8 cellular contexts compared by ENCODE assay signal in genomic region chr7:26198781-26199169, GRCh38. TPM values are rescaled to one million over a fixed set of nuclear protein-coding genes. Genes with fewer than 3 reads are reported as not detected.
A peak's percentile ranks its signal among the peaks of the same experiment; 100 is the strongest.
DNase-seq lines count a peak whose midpoint lies in the region; ATAC-seq and TF ChIP-seq lines count a peak whose summit lies in the region.

No MANE protein-coding gene starts in this region.

- DNase-seq in activated CD4-positive, alpha-beta T cell treated with anti-CD3 and anti-CD28 coated beads for 36 hours, result no peak
- DNase-seq in activated CD4-positive, alpha-beta T cell treated with anti-CD3 and anti-CD28 coated beads, Interleukin-2, amount 50 U/mL, for 4 hours, result no peak
- DNase-seq in activated naive CD8-positive, alpha-beta T cell treated with anti-CD3 and anti-CD28 coated beads for 36 hours, result no peak
- DNase-seq in kidney epithelial cell (ENCODE audit: low read depth), result no peak
- no peak for DNase-seq in suprapubic skin (ENCODE audit: low spot score in 2 of 2)
- no peak for DNase-seq in putamen (ENCODE audit: low spot score)

- peak overlapping the region; percentile 100 for H3K27ac Mint-ChIP-seq in activated CD4-positive, alpha-beta T cell treated with anti-CD3 and anti-CD28 coated beads for 36 hours
- peak overlapping the region; percentile 100 for H3K27ac Mint-ChIP-seq in activated naive CD8-positive, alpha-beta T cell treated with anti-CD3 and anti-CD28 coated beads for 36 hours

- H3K27me3 ChIP-seq in kidney epithelial cell (ENCODE audit: control insufficient read depth, insufficient read depth, low read length) (no peaks in the 10 kb centered on the region), suprapubic skin (no peaks in the 10 kb centered on the region)

- POLR2A ChIA-PET in activated CD4-positive, alpha-beta T cell treated with anti-CD3 and anti-CD28 coated beads for 36 hours (lab: Charles Lee), result interaction anchor here (0.7 to 4.6 kb wide), 6 partner anchors 10 to 306 kb away, joined by 3 to 68 read pairs (median 4); partner anchors contain the start of gene NFE2L3

- peaks cover 80% of the 10 kb centered on the region for H3K36me3 Mint-ChIP-seq in activated CD4-positive, alpha-beta T cell treated with anti-CD3 and anti-CD28 coated beads for 36 hours (ENCODE audit: low read depth)
- peaks cover 79% of the 10 kb centered on the region for H3K36me3 Mint-ChIP-seq in activated naive CD8-positive, alpha-beta T cell treated with anti-CD3 and anti-CD28 coated beads for 36 hours

- under 1% methylated on average over 7 of the region's 7 CpGs for WGBS in suprapubic skin

- H3K4me3 ChIP-seq in kidney epithelial cell (ENCODE audit: low read depth, low read length) (peak overlapping the region; percentile 100), suprapubic skin (peak overlapping the region; percentile 99)

- TF ChIP-seq CTCF in kidney epithelial cell (IDR thresholded peaks at IDR 0.05; ENCODE audit: insufficient read depth, low read length, poor library complexity, severe bottlenecking) (no peak), suprapubic skin (IDR thresholded peaks at IDR 0.05) (no peak)

- peaks cover 35% of the 10 kb centered on the region for H3K4me1 Mint-ChIP-seq in activated CD4-positive, alpha-beta T cell treated with anti-CD3 and anti-CD28 coated beads for 36 hours
- peaks cover 37% of the 10 kb centered on the region for H3K4me1 Mint-ChIP-seq in activated naive CD8-positive, alpha-beta T cell treated with anti-CD3 and anti-CD28 coated beads for 36 hours

- peak overlapping the region; percentile 98 for H3K27ac ChIP-seq in suprapubic skin

- CTCF ChIA-PET in activated CD4-positive, alpha-beta T cell treated with anti-CD3 and anti-CD28 coated beads for 36 hours (lab: Charles Lee), result interaction anchor here (0.8 to 4.6 kb wide), 15 partner anchors 10 to 306 kb away, joined by 3 to 29 read pairs (median 5); partner anchors contain the start of gene NFE2L3

- no peaks in the 10 kb centered on the region for H3K9me3 ChIP-seq in suprapubic skin

- H3K4me1 ChIP-seq in suprapubic skin, result peaks cover 53% of the 10 kb centered on the region

- no peak for TF ChIP-seq EP300 in suprapubic skin (IDR thresholded peaks at IDR 0.05)

- no peak for TF ChIP-seq POLR2A in suprapubic skin (IDR thresholded peaks at IDR 0.05)

- peak overlapping the region; percentile 100 for H3K4me3 Mint-ChIP-seq in activated CD4-positive, alpha-beta T cell treated with anti-CD3 and anti-CD28 coated beads for 36 hours
- peak overlapping the region; percentile 100 for H3K4me3 Mint-ChIP-seq in activated naive CD8-positive, alpha-beta T cell treated with anti-CD3 and anti-CD28 coated beads for 36 hours

- intact Hi-C loops in activated CD4-positive, alpha-beta T cell treated with anti-CD3 and anti-CD28 coated beads for 36 hours (cut with DNase I, micrococcal nuclease), result loop anchor here (1.0 to 2.0 kb wide), 2 partner anchors 107 to 248 kb away; no protein-coding TSS in a partner anchor

- H3K9me3 Mint-ChIP-seq in activated CD4-positive, alpha-beta T cell treated with anti-CD3 and anti-CD28 coated beads for 36 hours (ENCODE audit: low read depth), result no peaks in the 10 kb centered on the region
- no peaks in the 10 kb centered on the region for H3K9me3 Mint-ChIP-seq in activated naive CD8-positive, alpha-beta T cell treated with anti-CD3 and anti-CD28 coated beads for 36 hours

- H3K36me3 ChIP-seq in kidney epithelial cell (ENCODE audit: control insufficient read depth, insufficient read depth, low read length) (peaks cover 3% of the 10 kb centered on the region), suprapubic skin (peaks cover 38% of the 10 kb centered on the region)

- ATAC-seq in activated CD4-positive, alpha-beta T cell treated with anti-CD3 and anti-CD28 coated beads for 36 hours, result no peak
- ATAC-seq in HG03521 (IDR thresholded peaks at IDR 0.05; ENCODE audit: unreplicated experiment), result no peak
- no peak for ATAC-seq in HG02870 (IDR thresholded peaks at IDR 0.05; ENCODE audit: unreplicated experiment)

- no peaks in the 10 kb centered on the region for H3K27me3 Mint-ChIP-seq in activated CD4-positive, alpha-beta T cell treated with anti-CD3 and anti-CD28 coated beads for 36 hours
- H3K27me3 Mint-ChIP-seq in activated naive CD8-positive, alpha-beta T cell treated with anti-CD3 and anti-CD28 coated beads for 36 hours, result peaks cover 24% of the 10 kb centered on the region

RNA-seq across cellular contexts. Expression of gene HNRNPA2B1, which starts 1.8 kb away (rescaled TPM):
- total RNA-seq in activated CD4-positive, alpha-beta T cell treated with anti-CD3 and anti-CD28 coated beads for 36 hours, result 100 to 1,000 TPM; 600 to 996 TPM
- total RNA-seq in activated naive CD8-positive, alpha-beta T cell treated with anti-CD3 and anti-CD28 coated beads for 36 hours, result 100 to 1,000 TPM; 968 to 975 TPM
- total RNA-seq in kidney epithelial cell (131 and 133 TPM in 2 replicates), suprapubic skin (100 to 1,000 TPM in 3 of 4 donors, 10 to 100 TPM in 1; 88.2 to 228 (median 137) TPM)

RNA-seq across cellular contexts. Expression of gene CBX3, which starts 2.8 kb away (rescaled TPM):
- 100 to 1,000 TPM; 173 to 300 TPM for total RNA-seq in activated CD4-positive, alpha-beta T cell treated with anti-CD3 and anti-CD28 coated beads for 36 hours
- total RNA-seq in activated naive CD8-positive, alpha-beta T cell treated with anti-CD3 and anti-CD28 coated beads for 36 hours, result 100 to 1,000 TPM; 366 to 370 TPM
- total RNA-seq in kidney epithelial cell (104 and 107 TPM in 2 replicates), suprapubic skin (10 to 100 TPM; 42.3 to 81.7 (median 44.7) TPM)

RNA-seq across cellular contexts. Expression of gene NFE2L3, which starts 46.8 kb away (rescaled TPM):
- 10 to 100 TPM; 19.9 to 23.8 TPM for total RNA-seq in activated CD4-positive, alpha-beta T cell treated with anti-CD3 and anti-CD28 coated beads for 36 hours
- total RNA-seq in activated naive CD8-positive, alpha-beta T cell treated with anti-CD3 and anti-CD28 coated beads for 36 hours, result 10 to 100 TPM; 35.2 to 35.3 TPM
- total RNA-seq in kidney epithelial cell, result 53.8 and 57.1 TPM in 2 replicates
- 10 to 100 TPM; 14.1 to 36.3 (median 19.7) TPM for total RNA-seq in suprapubic skin
